ENCODE assay signal across 8 cellular contexts in the genomic region with DNA sequence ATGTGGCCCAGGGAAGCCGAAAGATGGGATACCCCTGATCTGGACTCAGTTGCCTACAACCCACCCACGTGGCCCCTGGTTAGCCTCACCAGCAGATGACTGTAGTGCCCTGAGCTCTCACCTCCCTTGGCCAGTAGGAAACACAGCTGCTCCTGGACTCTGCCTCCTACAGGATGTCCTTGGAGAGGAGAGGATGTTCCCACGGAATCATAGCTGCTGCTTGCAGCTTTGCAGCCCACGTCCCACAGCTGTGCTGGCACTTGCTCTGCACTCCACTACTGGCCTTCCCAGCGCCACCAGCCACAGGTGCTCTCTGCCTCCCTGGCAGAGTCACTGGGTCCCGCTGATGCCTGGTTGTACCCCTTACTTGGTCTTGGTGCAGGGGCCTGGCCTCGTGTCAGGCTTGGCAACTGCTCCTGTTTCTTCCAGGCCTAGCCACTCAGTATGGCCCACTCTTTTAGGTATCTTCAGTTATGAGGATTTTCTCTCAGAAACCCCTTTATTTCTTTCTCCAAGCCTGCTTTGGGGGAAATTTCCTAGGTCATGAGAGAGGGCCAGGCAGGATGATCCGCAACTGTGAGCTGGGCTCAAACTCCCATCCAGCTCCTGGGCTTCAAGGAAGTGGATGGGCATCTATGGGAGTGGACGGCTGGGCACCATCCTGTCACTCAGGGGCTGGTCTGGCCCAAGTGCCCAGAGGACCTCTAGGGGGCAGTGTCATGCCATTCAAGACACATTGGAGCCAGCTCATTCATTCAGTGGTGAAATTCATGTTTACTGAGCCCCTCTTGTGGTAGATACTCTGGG. TPM values are rescaled to one million over a fixed set of nuclear protein-coding genes. Genes with fewer than 3 reads are reported as not detected.
DNase-seq lines count a peak whose midpoint lies in the region; ATAC-seq and TF ChIP-seq lines count a peak whose summit lies in the region.

No MANE protein-coding gene starts in this region.

- H3K4me1 ChIP-seq in BE2C (no peaks in the 10 kb centered on the region), prostate gland (replicated peaks) (no peaks in the 10 kb centered on the region), uterus (no peaks in the 10 kb centered on the region)

- DNase-seq in BE2C, result peak; percentile 68
- peak; percentile 70 for DNase-seq in RPMI8226
- DNase-seq in activated effector memory CD4-positive, alpha-beta T cell treated with anti-CD3 and anti-CD28 coated beads, Interleukin-2, amount 50 U/mL, for 16 hours, result peak; percentile 89
- peak; percentile 69 for DNase-seq in glutamatergic neuron
- peak; percentile 60 for DNase-seq in prostate gland (ENCODE audit: low spot score)
- DNase-seq in uterus, result peak in 1 of 2 donors; percentile 50

- H3K36me3 ChIP-seq in BE2C (no peaks in the 10 kb centered on the region; the same call in 1 of the 2 replicates), prostate gland (peaks cover 0 to 13% of the 10 kb centered on the region in 2 donors), uterus (no peaks in the 10 kb centered on the region)

- intact Hi-C loops in prostate gland (cut with DNase I) (no loop called here), uterus (cut with DNase I; ENCODE audit: low total_unique reads) (no loop called here)

- no peaks in the 10 kb centered on the region for H3K9me3 Mint-ChIP-seq in glutamatergic neuron (ENCODE audit: unreplicated experiment)

- WGBS in prostate gland, result 75% methylated on average over 9 of the region's 9 CpGs

- H3K27ac ChIP-seq in prostate gland (no peak overlapping the region), uterus (no peak overlapping the region)

- H3K27ac Mint-ChIP-seq in glutamatergic neuron (ENCODE audit: unreplicated experiment), result peak overlapping the region; percentile 48

- H3K27me3 Mint-ChIP-seq in glutamatergic neuron (ENCODE audit: unreplicated experiment), result peaks cover 9% of the 10 kb centered on the region

- peak; percentile 63 for ATAC-seq in GM18870 (IDR thresholded peaks at IDR 0.05; ENCODE audit: unreplicated experiment)
- peak; percentile 89 for ATAC-seq in HG03135 (IDR thresholded peaks at IDR 0.05; ENCODE audit: unreplicated experiment)

- H3K4me3 Mint-ChIP-seq in glutamatergic neuron (ENCODE audit: unreplicated experiment), result no peak overlapping the region

- H3K27me3 ChIP-seq in BE2C (no peaks in the 10 kb centered on the region), prostate gland (replicated peaks; ENCODE audit: insufficient read depth) (no peaks in the 10 kb centered on the region), uterus (no peaks in the 10 kb centered on the region)

- no peaks in the 10 kb centered on the region for H3K9me3 ChIP-seq in BE2C
- no peaks in the 10 kb centered on the region for H3K9me3 ChIP-seq in prostate gland
- no peaks in the 10 kb centered on the region for H3K9me3 ChIP-seq in uterus

- no peaks in the 10 kb centered on the region for H3K36me3 Mint-ChIP-seq in glutamatergic neuron (ENCODE audit: unreplicated experiment)

- H3K4me3 ChIP-seq in BE2C (ENCODE audit: low read depth, low read length) (no peak overlapping the region), prostate gland (no peak overlapping the region), uterus (no peak overlapping the region)

- no peak for TF ChIP-seq POLR2A in prostate gland (IDR thresholded peaks at IDR 0.05)
- no peak for TF ChIP-seq POLR2A in uterus (IDR thresholded peaks at IDR 0.05)

- H3K4me1 Mint-ChIP-seq in glutamatergic neuron (ENCODE audit: low read depth, unreplicated experiment), result peaks cover 23% of the 10 kb centered on the region

- TF ChIP-seq CTCF in BE2C (IDR thresholded peaks at IDR 0.05; ENCODE audit: low read depth, low read length) (peak; percentile 69), glutamatergic neuron (IDR thresholded peaks at IDR 0.05; ENCODE audit: partially characterized antibody, unreplicated experiment) (peak; percentile 75), prostate gland (IDR thresholded peaks at IDR 0.05) (peak; percentile 48 to 82 (median 70)), uterus (IDR thresholded peaks at IDR 0.05) (peak; percentile 46 to 67 (median 64))

RNA-seq across cellular contexts. Expression of a gene that starts 16.3 kb away (rescaled TPM):
- polyA plus RNA-seq in BE2C (2012; ENCODE audit: insufficient read depth, insufficient read length, low read depth), result 12.7 TPM
- total RNA-seq in glutamatergic neuron (ENCODE audit: unreplicated experiment) (3.2 TPM), prostate gland (10 to 100 TPM; 29.1 to 29.3 TPM), uterus (10 to 100 TPM in 1 of 4 donors, 1 to 10 TPM in 3; 1.8 to 18.7 (median 6.3) TPM)

RNA-seq across cellular contexts. Expression of a gene that starts 55.1 kb away (rescaled TPM):
- 0.85 TPM for polyA plus RNA-seq in BE2C (2012; ENCODE audit: insufficient read depth, insufficient read length, low read depth)
- 73.0 TPM for total RNA-seq in glutamatergic neuron (ENCODE audit: unreplicated experiment)
- total RNA-seq in prostate gland, result 100 to 1,000 TPM in 1 of 2 donors, 10 to 100 TPM in 1; 29.7 to 176 TPM
- 10 to 100 TPM in 3 of 4 donors, 1 to 10 TPM in 1; 9.7 to 41.5 (median 27.2) TPM for total RNA-seq in uterus
